ENCODE assay signal across 16 cellular contexts in the genomic region with DNA sequence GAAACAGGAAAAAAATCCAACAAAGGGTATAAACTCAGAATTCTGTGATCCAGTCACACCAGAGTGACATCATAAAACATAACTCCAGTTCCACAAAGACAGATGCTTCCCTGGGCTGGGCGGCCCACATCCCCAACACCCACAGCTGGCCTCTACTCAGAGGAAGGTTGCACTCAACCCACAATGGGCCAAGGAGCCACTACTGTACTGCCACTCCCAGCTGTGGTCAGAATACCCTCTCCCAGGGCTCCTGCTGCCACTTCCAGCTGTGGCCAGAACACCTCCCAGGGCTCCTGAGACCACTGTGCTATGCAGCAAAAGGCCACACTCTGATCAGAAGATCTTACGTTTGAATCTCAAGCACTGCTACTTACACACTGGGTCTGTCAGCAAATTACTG. TPM values are rescaled to one million over a fixed set of nuclear protein-coding genes. Genes with fewer than 3 reads are reported as not detected.
A peak's percentile ranks its signal among the peaks of the same experiment; 100 is the strongest.
DNase-seq lines count a peak whose midpoint lies in the region; ATAC-seq and TF ChIP-seq lines count a peak whose summit lies in the region.
"Had no signal": no experiment of that assay in that cellular context is flagged by ENCODE, and none has a peak within 500 bp of the region (broad histone marks: within the 10 kb centered on the region; RNA-seq: fewer than 3 reads in every experiment).

No MANE protein-coding gene starts in this region.

- H3K27me3 Mint-ChIP-seq in activated CD4-positive, alpha-beta T cell treated with anti-CD3 and anti-CD28 coated beads for 36 hours = no peaks in the 10 kb centered on the region
- no peaks in the 10 kb centered on the region for H3K27me3 Mint-ChIP-seq in activated CD4-positive, alpha-beta memory T cell treated with anti-CD3 and anti-CD28 coated beads, Interleukin-2, amount 10 ng/mL, durations not matched to agents 7 days and 5 days
- H3K27me3 Mint-ChIP-seq: type B pancreatic cell had no signal

- 67 to 86% (median 84%) methylated on average over 2 of the region's 2 CpGs for WGBS in psoas muscle, 3 donors

- H3K36me3 ChIP-seq in psoas muscle (ENCODE audit: insufficient read depth in 1 of 2, low read depth in 1 of 2) = no peaks in the 10 kb centered on the region
- H3K36me3 ChIP-seq: SJSA1 had no signal

- CTCF ChIA-PET in activated CD4-positive, alpha-beta T cell treated with anti-CD3 and anti-CD28 coated beads for 36 hours (lab: Charles Lee) = interaction anchor here (1.5 to 2.7 kb wide), 3 partner anchors 11 to 136 kb away, joined by 3 to 6 read pairs (median 6); no protein-coding TSS in a partner anchor
- CTCF ChIA-PET in activated CD4-positive, alpha-beta memory T cell treated with anti-CD3 and anti-CD28 coated beads, Interleukin-2, amount 10 ng/mL, durations not matched to agents 7 days and 5 days (lab: Charles Lee) = interaction anchor here (1.0 to 2.5 kb wide), 2 partner anchors 17 to 127 kb away, joined by 3 to 14 read pairs; no protein-coding TSS in a partner anchor

- no peak overlapping the region for H3K4me3 Mint-ChIP-seq in activated CD4-positive, alpha-beta T cell treated with anti-CD3 and anti-CD28 coated beads for 36 hours
- no peak overlapping the region for H3K4me3 Mint-ChIP-seq in activated CD4-positive, alpha-beta memory T cell treated with anti-CD3 and anti-CD28 coated beads, Interleukin-2, amount 10 ng/mL, durations not matched to agents 7 days and 5 days
- H3K4me3 Mint-ChIP-seq: type B pancreatic cell had no signal

- H3K4me1 ChIP-seq in psoas muscle = peaks cover 49% of the 10 kb centered on the region
- H3K4me1 ChIP-seq: SJSA1 had no signal

- H3K27ac Mint-ChIP-seq in activated CD4-positive, alpha-beta T cell treated with anti-CD3 and anti-CD28 coated beads for 36 hours = peak overlapping the region; percentile 53
- peak overlapping the region; percentile 80 for H3K27ac Mint-ChIP-seq in activated CD4-positive, alpha-beta memory T cell treated with anti-CD3 and anti-CD28 coated beads, Interleukin-2, amount 10 ng/mL, durations not matched to agents 7 days and 5 days
- H3K27ac Mint-ChIP-seq: type B pancreatic cell had no signal

- POLR2A ChIA-PET in activated CD4-positive, alpha-beta T cell treated with anti-CD3 and anti-CD28 coated beads for 36 hours (lab: Charles Lee) = no interaction called here
- POLR2A ChIA-PET in activated CD4-positive, alpha-beta memory T cell treated with anti-CD3 and anti-CD28 coated beads, Interleukin-2, amount 10 ng/mL, durations not matched to agents 7 days and 5 days (lab: Charles Lee) = interaction anchor here (0.7 to 2.7 kb wide), 6 partner anchors 12 to 21 kb away, joined by 3 to 20 read pairs (median 7); a partner anchor contains a TSS

- H3K9me3 ChIP-seq in psoas muscle = no peaks in the 10 kb centered on the region
- H3K9me3 ChIP-seq: SJSA1 had no signal

- H3K27ac ChIP-seq in psoas muscle = peak overlapping the region; percentile 70
- H3K27ac ChIP-seq: SJSA1 had no signal

- ATAC-seq in activated CD4-positive, alpha-beta T cell treated with anti-CD3 and anti-CD28 coated beads for 36 hours = no peak
- no peak for ATAC-seq in psoas muscle

- H3K27me3 ChIP-seq in psoas muscle (ENCODE audit: insufficient read depth in 3 of 3, low read length in 2 of 3) = no peaks in the 10 kb centered on the region
- H3K27me3 ChIP-seq: SJSA1 had no signal

- no peak for DNase-seq in activated CD4-positive, alpha-beta T cell treated with anti-CD3 and anti-CD28 coated beads for 36 hours
- DNase-seq in activated CD4-positive, alpha-beta T cell treated with anti-CD3 and anti-CD28 coated beads, Interleukin-2, amount 50 U/mL, for 4 hours = no peak
- no peak for DNase-seq in GM12864 (ENCODE audit: low read depth)
- no peak for DNase-seq in activated CD4-positive, alpha-beta memory T cell treated with anti-CD3 and anti-CD28 coated beads, Interleukin-2, amount 10 ng/mL, durations not matched to agents 7 days and 5 days
- no peak for DNase-seq in psoas muscle
- no peak for DNase-seq in activated gamma-delta T cell (lab: John Stamatoyannopoulos, UW)
- no peak for DNase-seq in NCI-H2029 (lab: John Stamatoyannopoulos, UW)
- DNase-seq in NCI-H1417 treated with DMSO at 0.1 percent for 48 hours (lab: John Stamatoyannopoulos, UW) = no peak
- DNase-seq: amniotic stem cell, cortex of kidney, head of caudate nucleus, IMR-90, NCI-H1417, NCI-H345 had no signal

- TF ChIP-seq CTCF in GM12864 (IDR thresholded peaks at IDR 0.05; ENCODE audit: low read depth, low read length, missing control alignments) (no peak), psoas muscle (IDR thresholded peaks at IDR 0.05) (no peak)

- H3K4me3 ChIP-seq in GM12864 (ENCODE audit: low read depth, low read length) (peak overlapping the region; percentile 22; the same call in 1 of the 2 replicates), psoas muscle (no peak overlapping the region)
- H3K4me3 ChIP-seq: SJSA1 had no signal

- H3K9me3 Mint-ChIP-seq in activated CD4-positive, alpha-beta T cell treated with anti-CD3 and anti-CD28 coated beads for 36 hours (ENCODE audit: low read depth) = no peaks in the 10 kb centered on the region
- H3K9me3 Mint-ChIP-seq in activated CD4-positive, alpha-beta memory T cell treated with anti-CD3 and anti-CD28 coated beads, Interleukin-2, amount 10 ng/mL, durations not matched to agents 7 days and 5 days = no peaks in the 10 kb centered on the region
- H3K9me3 Mint-ChIP-seq: type B pancreatic cell had no signal

- no peaks in the 10 kb centered on the region for H3K36me3 Mint-ChIP-seq in activated CD4-positive, alpha-beta T cell treated with anti-CD3 and anti-CD28 coated beads for 36 hours (ENCODE audit: low read depth)
- peaks cover 17% of the 10 kb centered on the region for H3K36me3 Mint-ChIP-seq in activated CD4-positive, alpha-beta memory T cell treated with anti-CD3 and anti-CD28 coated beads, Interleukin-2, amount 10 ng/mL, durations not matched to agents 7 days and 5 days (ENCODE audit: low read depth)
- H3K36me3 Mint-ChIP-seq: type B pancreatic cell had no signal

- intact Hi-C loops in activated CD4-positive, alpha-beta T cell treated with anti-CD3 and anti-CD28 coated beads for 36 hours (cut with DNase I, micrococcal nuclease) = no loop called here
- intact Hi-C loops in psoas muscle (cut with DNase I) = no loop called here

- H3K4me1 Mint-ChIP-seq in activated CD4-positive, alpha-beta T cell treated with anti-CD3 and anti-CD28 coated beads for 36 hours = peaks cover 70% of the 10 kb centered on the region
- H3K4me1 Mint-ChIP-seq in activated CD4-positive, alpha-beta memory T cell treated with anti-CD3 and anti-CD28 coated beads, Interleukin-2, amount 10 ng/mL, durations not matched to agents 7 days and 5 days = peaks cover 91% of the 10 kb centered on the region

RNA-seq across cellular contexts. Expression of a gene that starts 18.3 kb away (rescaled TPM):
- total RNA-seq in activated CD4-positive, alpha-beta T cell treated with anti-CD3 and anti-CD28 coated beads for 36 hours = 10 to 100 TPM; 24.5 to 24.6 TPM
- 10 to 100 TPM; 55.3 to 60.0 TPM for total RNA-seq in activated CD4-positive, alpha-beta memory T cell treated with anti-CD3 and anti-CD28 coated beads, Interleukin-2, amount 10 ng/mL, durations not matched to agents 7 days and 5 days
- total RNA-seq in psoas muscle = 10 to 100 TPM in 2 of 4 donors, 1 to 10 TPM in 2; 8.0 to 21.8 (median 9.5) TPM
- 10 to 100 TPM in 1 of 3 donors, 1 to 10 TPM in 2; 3.5 to 10.8 (median 5.5) TPM for polyA plus RNA-seq in psoas muscle
